2 cellular contexts compared by ENCODE assay signal in genomic region chr4:188839704-188840103, GRCh38.
TF ChIP-seq lines count a peak whose summit lies in the region.

No MANE protein-coding gene starts in this region.

TF ChIP-seq in IMR-90, 13 proteins besides CTCF, POLR2A, EP300 and RAD21:
- TF ChIP-seq BHLHE40 (IDR thresholded peaks at IDR 0.05; ENCODE audit: low read depth, low read length) (no peak), CEBPB (IDR thresholded peaks at IDR 0.05; ENCODE audit: low read depth, low read length) (no peak), MXI1 (IDR thresholded peaks at IDR 0.05; ENCODE audit: borderline replicate concordance, low read depth, low read length) (no peak), SMC3 (IDR thresholded peaks at IDR 0.05; ENCODE audit: low read depth, low read length) (no peak)

TF ChIP-seq in H1, 55 proteins besides CTCF, POLR2A, EP300 and RAD21:
- TF ChIP-seq SUZ12 (IDR thresholded peaks at IDR 0.05; ENCODE audit: low read length), result no peak
- no peak for TF ChIP-seq ATF3 (IDR thresholded peaks at IDR 0.05; ENCODE audit: insufficient read depth, low read depth, low read length)
- TF ChIP-seq POLR2AphosphoS5 (IDR thresholded peaks at IDR 0.05; ENCODE audit: low read depth, low read length), result no peak
- no peak for TF ChIP-seq KDM4A (IDR thresholded peaks at IDR 0.05; ENCODE audit: low read depth, low read length, severe bottlenecking)
- no peak for TF ChIP-seq TAF1 (IDR thresholded peaks at IDR 0.05; ENCODE audit: low read depth, low read length)
- no peak for TF ChIP-seq MAFK (IDR thresholded peaks at IDR 0.05; ENCODE audit: low read depth, low read length)
- TF ChIP-seq TEAD4 (IDR thresholded peaks at IDR 0.05; ENCODE audit: low read depth, low read length), result no peak
- TF ChIP-seq CBX5 (IDR thresholded peaks at IDR 0.05; ENCODE audit: low read depth, low read length), result no peak
- TF ChIP-seq E2F6 (IDR thresholded peaks at IDR 0.05), result no peak
